20 cellular contexts compared by ENCODE assay signal in genomic region chr9:127089639-127090081, GRCh38. TPM values are rescaled to one million over a fixed set of nuclear protein-coding genes. Genes with fewer than 3 reads are reported as not detected.
DNase-seq lines count a peak whose midpoint lies in the region; ATAC-seq and TF ChIP-seq lines count a peak whose summit lies in the region.
"Had no signal": no experiment of that assay in that cellular context is flagged by ENCODE, and none has a peak within 500 bp of the region (broad histone marks: within the 10 kb centered on the region; RNA-seq: fewer than 3 reads in every experiment).

No MANE protein-coding gene starts in this region.

- TF ChIP-seq CTCF in WTC11 (IDR thresholded peaks at IDR 0.05), result no peak
- no peak for TF ChIP-seq CTCF in omental fat pad (IDR thresholded peaks at IDR 0.05)
- TF ChIP-seq CTCF in testis (IDR thresholded peaks at IDR 0.05), result no peak

- peak overlapping the region; percentile 16; the same call in 1 of the 2 replicates for H3K27ac Mint-ChIP-seq in WTC11
- no peak overlapping the region for H3K27ac Mint-ChIP-seq in stimulated activated naive CD8-positive, alpha-beta T cell treated with anti-CD3 and anti-CD28 coated beads, Interleukin-15, amount 100 ng/mL, for 72 hours
- H3K27ac Mint-ChIP-seq: activated naive CD4-positive, alpha-beta T cell treated with anti-CD3 and anti-CD28 coated beads, Interleukin-2, amount 50 U/mL, for 24 hours; activated T-cell treated with anti-CD3 and anti-CD28 coated beads, Interleukin-2, amount 50 U/mL, for 72 hours; stimulated activated naive B cell treated with anti-CD40 and anti-IgM and Interleukin-4, amounts not matched to agents 10 μg/mL and 1 μg/mL and 100 μg/mL, for 72 hours had no signal

- TF ChIP-seq POLR2A in testis (IDR thresholded peaks at IDR 0.05), result no peak

- POLR2A ChIA-PET in WTC11 (lab: Charles Lee), result no interaction called here

- H3K4me1 Mint-ChIP-seq in WTC11, result no peaks in the 10 kb centered on the region
- peaks cover 5% of the 10 kb centered on the region for H3K4me1 Mint-ChIP-seq in stimulated activated naive CD8-positive, alpha-beta T cell treated with anti-CD3 and anti-CD28 coated beads, Interleukin-15, amount 100 ng/mL, for 72 hours
- H3K4me1 Mint-ChIP-seq: stimulated activated naive B cell treated with anti-CD40 and anti-IgM and Interleukin-4, amounts not matched to agents 10 μg/mL and 1 μg/mL and 100 μg/mL, for 72 hours had no signal

- no peak overlapping the region for H3K4me3 ChIP-seq in testis

- CTCF ChIA-PET in WTC11 (lab: Charles Lee), result interaction anchor here (0.9 kb wide), 1 partner anchor 109 kb away, joined by 3 read pairs; no protein-coding TSS in a partner anchor

- H3K27me3 ChIP-seq in testis, result no peaks in the 10 kb centered on the region

- H3K36me3 Mint-ChIP-seq in WTC11, result no peaks in the 10 kb centered on the region

- H3K27me3 Mint-ChIP-seq in WTC11 (ENCODE audit: low read depth), result no peaks in the 10 kb centered on the region
- H3K27me3 Mint-ChIP-seq in stimulated activated naive CD8-positive, alpha-beta T cell treated with anti-CD3 and anti-CD28 coated beads, Interleukin-15, amount 100 ng/mL, for 72 hours, result peaks cover 20% of the 10 kb centered on the region
- H3K27me3 Mint-ChIP-seq: activated naive CD4-positive, alpha-beta T cell treated with anti-CD3 and anti-CD28 coated beads, Interleukin-2, amount 50 U/mL, for 24 hours; stimulated activated naive B cell treated with anti-CD40 and anti-IgM and Interleukin-4, amounts not matched to agents 10 μg/mL and 1 μg/mL and 100 μg/mL, for 72 hours had no signal

- H3K4me3 Mint-ChIP-seq in WTC11, result no peak overlapping the region
- H3K4me3 Mint-ChIP-seq in stimulated activated naive CD8-positive, alpha-beta T cell treated with anti-CD3 and anti-CD28 coated beads, Interleukin-15, amount 100 ng/mL, for 72 hours, result no peak overlapping the region
- H3K4me3 Mint-ChIP-seq: activated naive CD4-positive, alpha-beta T cell treated with anti-CD3 and anti-CD28 coated beads, Interleukin-2, amount 50 U/mL, for 24 hours; activated T-cell treated with anti-CD3 and anti-CD28 coated beads, Interleukin-2, amount 50 U/mL, for 72 hours; stimulated activated naive B cell treated with anti-CD40 and anti-IgM and Interleukin-4, amounts not matched to agents 10 μg/mL and 1 μg/mL and 100 μg/mL, for 72 hours had no signal

- H3K9me3 Mint-ChIP-seq in WTC11, result no peaks in the 10 kb centered on the region
- no peaks in the 10 kb centered on the region for H3K9me3 Mint-ChIP-seq in stimulated activated naive CD8-positive, alpha-beta T cell treated with anti-CD3 and anti-CD28 coated beads, Interleukin-15, amount 100 ng/mL, for 72 hours
- H3K9me3 Mint-ChIP-seq: activated naive CD4-positive, alpha-beta T cell treated with anti-CD3 and anti-CD28 coated beads, Interleukin-2, amount 50 U/mL, for 24 hours; activated T-cell treated with anti-CD3 and anti-CD28 coated beads, Interleukin-2, amount 50 U/mL, for 72 hours; stimulated activated naive B cell treated with anti-CD40 and anti-IgM and Interleukin-4, amounts not matched to agents 10 μg/mL and 1 μg/mL and 100 μg/mL, for 72 hours had no signal

- ATAC-seq in WTC11 (no peak), left cardiac atrium (peak; percentile 33 to 43), omental fat pad (ENCODE audit: low FRiP score) (peak; percentile 48), GM19467 (IDR thresholded peaks at IDR 0.05; ENCODE audit: unreplicated experiment) (no peak)
- no peak for ATAC-seq in stimulated activated naive CD8-positive, alpha-beta T cell treated with anti-CD3 and anti-CD28 coated beads, Interleukin-15, amount 100 ng/mL, for 72 hours
- ATAC-seq: activated T-cell treated with anti-CD3 and anti-CD28 coated beads, Interleukin-2, amount 50 U/mL, for 72 hours; left lobe of liver; SK-N-SH treated with all-trans-retinoic acid at 6 μM for 48 hours; stimulated activated naive B cell treated with anti-CD40 and anti-IgM and Interleukin-4, amounts not matched to agents 10 μg/mL and 1 μg/mL and 100 μg/mL, for 72 hours had no signal

- peaks cover 35% of the 10 kb centered on the region for H3K4me1 ChIP-seq in testis

- H3K27ac ChIP-seq in testis, result peak overlapping the region; percentile 83 to 90
- H3K27ac ChIP-seq: HL-60 had no signal

- DNase-seq in WTC11 (ENCODE audit: low spot score) (no peak), left cardiac atrium (no peak), omental fat pad (ENCODE audit: low spot score) (no peak), testis (no peak), NCI-H226 (no peak), DMS53 (lab: John Stamatoyannopoulos, UW) (no peak)
- DNase-seq in stimulated activated naive CD8-positive, alpha-beta T cell treated with anti-CD3 and anti-CD28 coated beads, Interleukin-15, amount 100 ng/mL, for 72 hours, result no peak
- DNase-seq: ACHN; activated T-cell treated with anti-CD3 and anti-CD28 coated beads, Interleukin-2, amount 50 U/mL, for 72 hours; C1 segment of cervical spinal cord; NCI-H1417; NCI-H524; nucleus accumbens; stimulated activated CD4-positive, alpha-beta T cell treated with anti-CD3 and anti-CD28 coated beads, Interleukin-1b, Interleukin-23, amount 100 ng/mL, for 48 hours; stimulated activated naive B cell treated with anti-CD40 and anti-IgM and Interleukin-4, amounts not matched to agents 10 μg/mL and 1 μg/mL and 100 μg/mL, for 72 hours had no signal

- no peaks in the 10 kb centered on the region for H3K36me3 ChIP-seq in testis (ENCODE audit: low read depth, missing control alignments)

- WGBS in testis, 2 donors, result 43 to 71% methylated on average over 5 to 6 of the region's 6 CpGs

- H3K9me3 ChIP-seq in testis, result no peaks in the 10 kb centered on the region

- intact Hi-C loops in left cardiac atrium (cut with DNase I) (no loop called here), testis (cut with DNase I; ENCODE audit: low total_unique reads) (no loop called here)

TF ChIP-seq in WTC11, 78 proteins besides CTCF, POLR2A, EP300 and RAD21:
- TF ChIP-seq OVOL2 (CRISPR knock-in tag; IDR thresholded peaks at IDR 0.05; ENCODE audit: borderline replicate concordance) (no peak), IRF2 (CRISPR knock-in tag; IDR thresholded peaks at IDR 0.05; ENCODE audit: borderline replicate concordance, low read depth) (no peak), SP1 (CRISPR knock-in tag; conservative IDR thresholded peaks at IDR 0.05) (no peak), E2F4 (CRISPR knock-in tag; IDR thresholded peaks at IDR 0.05; ENCODE audit: borderline replicate concordance, low read depth) (no peak), TCF7 (CRISPR knock-in tag; IDR thresholded peaks at IDR 0.05; ENCODE audit: low read depth) (no peak), ETV6 (CRISPR knock-in tag; IDR thresholded peaks at IDR 0.05) (no peak), ZNF396 (CRISPR knock-in tag; IDR thresholded peaks at IDR 0.05; ENCODE audit: borderline replicate concordance) (no peak), NFE2L1 (CRISPR knock-in tag; IDR thresholded peaks at IDR 0.05) (no peak)
- TF ChIP-seq, protein P1, sequence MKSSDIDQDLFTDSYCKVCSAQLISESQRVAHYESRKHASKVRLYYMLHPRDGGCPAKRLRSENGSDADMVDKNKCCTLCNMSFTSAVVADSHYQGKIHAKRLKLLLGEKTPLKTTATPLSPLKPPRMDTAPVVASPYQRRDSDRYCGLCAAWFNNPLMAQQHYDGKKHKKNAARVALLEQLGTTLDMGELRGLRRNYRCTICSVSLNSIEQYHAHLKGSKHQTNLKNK (CRISPR knock-in tag; IDR thresholded peaks at IDR 0.05), result no peak
- TF ChIP-seq, protein P2, sequence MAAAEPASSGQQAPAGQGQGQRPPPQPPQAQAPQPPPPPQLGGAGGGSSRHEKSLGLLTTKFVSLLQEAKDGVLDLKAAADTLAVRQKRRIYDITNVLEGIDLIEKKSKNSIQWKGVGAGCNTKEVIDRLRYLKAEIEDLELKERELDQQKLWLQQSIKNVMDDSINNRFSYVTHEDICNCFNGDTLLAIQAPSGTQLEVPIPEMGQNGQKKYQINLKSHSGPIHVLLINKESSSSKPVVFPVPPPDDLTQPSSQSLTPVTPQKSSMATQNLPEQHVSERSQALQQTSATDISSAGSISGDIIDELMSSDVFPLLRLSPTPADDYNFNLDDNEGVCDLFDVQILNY (CRISPR knock-in tag; IDR thresholded peaks at IDR 0.05), result no peak

RNA-seq across cellular contexts. Expression of gene ANGPTL2, which starts 32.8 kb away (rescaled TPM):
- 4.5 to 6.7 TPM (median 6.3 TPM) in 3 replicates for total RNA-seq in WTC11 (2021)
- 10 to 100 TPM; 51.8 to 63.1 TPM for total RNA-seq in left cardiac atrium
- 100 to 1,000 TPM in 2 of 4 donors, 10 to 100 TPM in 2; 68.3 to 177 (median 112) TPM for total RNA-seq in omental fat pad
- 1 to 10 TPM; 2.4 TPM for total RNA-seq in testis
- 30.7 TPM for polyA plus RNA-seq in testis (ENCODE audit: insufficient read depth, low read depth, low replicate concordance)
- total RNA-seq: activated T-cell treated with anti-CD3 and anti-CD28 coated beads, Interleukin-2, amount 50 U/mL, for 72 hours had no signal

Comparison
In these comparisons a context has a peak if more than half of its experiments do, and no peak if none do; other contexts are left out.
1. ATAC-seq: peak in left cardiac atrium (2 of 2) and omental fat pad (single experiment); none in WTC11 (single experiment), stimulated activated naive CD8-positive, alpha-beta T cell treated with anti-CD3 and anti-CD28 coated beads, Interleukin-15, amount 100 ng/mL, for 72 hours (single experiment) and GM19467 (single experiment).